16 cellular contexts compared by ENCODE assay signal in the genomic region with DNA sequence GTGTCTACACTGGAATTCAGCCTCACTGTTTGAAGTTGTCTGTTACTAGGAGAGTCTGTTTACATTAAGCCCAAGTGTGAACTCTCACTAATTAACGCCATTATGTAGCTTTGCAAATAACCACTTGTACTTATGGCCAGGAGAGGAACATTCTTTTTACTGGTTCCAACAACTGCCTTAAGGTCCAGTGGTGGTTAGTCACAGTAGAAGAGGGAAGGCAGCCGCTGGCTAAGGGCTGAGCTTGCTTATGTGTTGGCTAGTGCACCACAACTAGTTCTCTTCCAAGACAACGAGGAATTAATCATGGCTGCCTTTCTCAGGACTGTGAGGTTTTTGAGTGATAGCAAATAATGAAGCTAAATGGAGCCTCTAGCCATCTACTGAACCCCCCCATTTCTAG. TPM values are rescaled to one million over a fixed set of nuclear protein-coding genes. Genes with fewer than 3 reads are reported as not detected.
DNase-seq lines count a peak whose midpoint lies in the region; ATAC-seq and TF ChIP-seq lines count a peak whose summit lies in the region.
"Had no signal": no experiment of that assay in that cellular context is flagged by ENCODE, and none has a peak within 500 bp of the region (broad histone marks: within the 10 kb centered on the region; RNA-seq: fewer than 3 reads in every experiment).

No MANE protein-coding gene starts in this region.

- WGBS in upper lobe of left lung, 2 donors = 66 to 85% methylated on average over 2 to 3 of the region's 3 CpGs

- no peak overlapping the region for H3K4me3 ChIP-seq in fibroblast of mammary gland (ENCODE audit: control insufficient read depth, low read depth, low read length)
- H3K4me3 ChIP-seq in upper lobe of left lung = no peak overlapping the region
- H3K4me3 ChIP-seq: gastrocnemius medialis had no signal

- no peak for TF ChIP-seq POLR2A in upper lobe of left lung (IDR thresholded peaks at IDR 0.05)

- peak; percentile 57 to 66 for ATAC-seq in upper lobe of left lung (ENCODE audit: low FRiP score in 2 of 2)
- ATAC-seq in GM21526 (IDR thresholded peaks at IDR 0.05; ENCODE audit: low FRiP score, unreplicated experiment) = no peak
- ATAC-seq: activated naive CD8-positive, alpha-beta T cell treated with anti-CD3 and anti-CD28 coated beads, Interleukin-2, amount 50 U/mL, for 24 hours; gastrocnemius medialis; natural killer cell treated with Interleukin-12 subunit alpha and Interleukin-12 subunit beta and Interleukin-15 and Interleukin-18, amount 100 ng/mL, for 72 hours; WTC11 had no signal

- no peak for TF ChIP-seq EP300 in upper lobe of left lung (IDR thresholded peaks at IDR 0.05)

- H3K4me1 ChIP-seq in upper lobe of left lung = peaks cover 0 to 4% (median 0%) of the 10 kb centered on the region in 4 donors

- H3K27me3 ChIP-seq in upper lobe of left lung = no peaks in the 10 kb centered on the region
- H3K27me3 ChIP-seq: gastrocnemius medialis had no signal

- peak; percentile 18 for DNase-seq in NCI-H510A treated with DMSO at 0.1 percent for 48 hours (lab: John Stamatoyannopoulos, UW)
- DNase-seq in NCI-H510A (lab: John Stamatoyannopoulos, UW) = no peak
- peak; percentile 50 for DNase-seq in NCI-H2196 treated with DMSO at 0.1 percent for 48 hours (lab: John Stamatoyannopoulos, UW; ENCODE audit: unreplicated experiment)
- DNase-seq in fibroblast of mammary gland (ENCODE audit: low read depth) = peak; percentile 76
- peak in 1 of 2 donors; percentile 48 for DNase-seq in upper lobe of left lung
- no peak for DNase-seq in GM20000 (ENCODE audit: low spot score)
- DNase-seq in SKM-1 (lab: John Stamatoyannopoulos, UW; ENCODE audit: unreplicated experiment) = no peak
- DNase-seq: activated CD8-positive, alpha-beta memory T cell treated with anti-CD3 and anti-CD28 coated beads for 24 hours; activated naive CD8-positive, alpha-beta T cell treated with anti-CD3 and anti-CD28 coated beads, Interleukin-2, amount 50 U/mL, for 24 hours; cerebellar nuclear complex; gastrocnemius medialis; H9; T-helper 1 cell had no signal

- no peaks in the 10 kb centered on the region for H3K36me3 ChIP-seq in upper lobe of left lung
- H3K36me3 ChIP-seq: gastrocnemius medialis had no signal

- H3K9me3 ChIP-seq in upper lobe of left lung = no peaks in the 10 kb centered on the region
- H3K9me3 ChIP-seq: gastrocnemius medialis had no signal

- TF ChIP-seq CTCF in fibroblast of mammary gland (conservative IDR thresholded peaks at IDR 0.05; ENCODE audit: control insufficient read depth, insufficient read depth, low read depth, low read length) (no peak), upper lobe of left lung (IDR thresholded peaks at IDR 0.05) (no peak), GM20000 (IDR thresholded peaks at IDR 0.05; ENCODE audit: extremely low read depth, missing control alignments) (no peak)

- no peak overlapping the region for H3K27ac ChIP-seq in upper lobe of left lung
- H3K27ac ChIP-seq: gastrocnemius medialis had no signal

RNA-seq across cellular contexts. Expression of a gene that starts 14.9 kb away (rescaled TPM):
- total RNA-seq in upper lobe of left lung = 10 to 100 TPM; 18.2 to 73.1 (median 28.3) TPM

Comparison
In these comparisons a context has a peak if more than half of its experiments do, and no peak if none do; other contexts are left out.
1. DNase-seq: peak in NCI-H510A treated with DMSO at 0.1 percent for 48 hours (single experiment), NCI-H2196 treated with DMSO at 0.1 percent for 48 hours (single experiment) and fibroblast of mammary gland (single experiment); none in NCI-H510A (single experiment), GM20000 (single experiment) and SKM-1 (single experiment).